Comparison of ENCODE assay signal across 9 cellular contexts in the genomic region with DNA sequence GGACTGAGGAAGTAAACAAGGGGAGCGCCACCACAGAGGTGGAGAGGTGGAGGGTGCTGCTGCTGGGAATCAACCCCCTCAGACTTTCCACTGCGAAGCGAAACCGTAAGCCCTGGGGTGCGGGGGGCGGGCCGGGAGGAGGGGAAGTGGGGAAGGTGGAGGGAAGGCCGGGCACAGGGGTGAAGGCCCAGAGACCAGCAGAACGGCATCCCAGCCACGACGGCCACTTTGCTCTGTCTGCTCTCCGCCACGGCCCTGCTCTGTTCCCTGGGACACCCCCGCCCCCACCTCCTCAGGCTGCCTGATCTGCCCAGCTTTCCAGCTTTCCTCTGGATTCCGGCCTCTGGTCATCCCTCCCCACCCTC. TPM values are rescaled to one million over a fixed set of nuclear protein-coding genes. Genes with fewer than 3 reads are reported as not detected.
DNase-seq lines count a peak whose midpoint lies in the region; ATAC-seq and TF ChIP-seq lines count a peak whose summit lies in the region.
"Had no signal": no experiment of that assay in that cellular context is flagged by ENCODE, and none has a peak within 500 bp of the region (broad histone marks: within the 10 kb centered on the region; RNA-seq: fewer than 3 reads in every experiment).

LAG3 (plus strand) TSS at position 190 of the 365 bp plus-strand sequence. CDS start 333 bp downstream, outside the sequence.

- no peak for TF ChIP-seq EP300 in tibial nerve (IDR thresholded peaks at IDR 0.05)

- H3K27me3 ChIP-seq in tibial nerve, result no peaks in the 10 kb centered on the region

- POLR2A ChIA-PET in RWPE1 (lab: Yijun Ruan, JAX; ENCODE audit: low non-redundant PET), result no interaction called here

- H3K4me3 Mint-ChIP-seq in activated naive CD4-positive, alpha-beta T cell treated with anti-CD3 and anti-CD28 coated beads, Interleukin-2, amount 50 U/mL, for 24 hours, result peak within 1 kb of the TSS; percentile 49
- H3K4me3 Mint-ChIP-seq in natural killer cell, result peak within 1 kb of the TSS; percentile 47

- no peak for TF ChIP-seq CTCF in RWPE1 (conservative IDR thresholded peaks at IDR 0.05; ENCODE audit: low read depth)
- no peak for TF ChIP-seq CTCF in natural killer cell (IDR thresholded peaks at IDR 0.05)
- no peak for TF ChIP-seq CTCF in tibial nerve (IDR thresholded peaks at IDR 0.05)

- H3K4me1 ChIP-seq in tibial nerve, result peaks cover 3 to 66% (median 31%) of the 10 kb centered on the region in 4 donors

- H3K36me3 Mint-ChIP-seq in activated naive CD4-positive, alpha-beta T cell treated with anti-CD3 and anti-CD28 coated beads, Interleukin-2, amount 50 U/mL, for 24 hours, result no peaks in the 10 kb centered on the region
- H3K36me3 Mint-ChIP-seq in natural killer cell, result no peaks in the 10 kb centered on the region

- H3K4me3 ChIP-seq in tibial nerve, result peak within 1 kb of the TSS in 2 of 4 donors; percentile 16 to 32

- H3K4me1 Mint-ChIP-seq in activated naive CD4-positive, alpha-beta T cell treated with anti-CD3 and anti-CD28 coated beads, Interleukin-2, amount 50 U/mL, for 24 hours, result peaks cover 62% of the 10 kb centered on the region
- peaks cover 13 to 20% of the 10 kb centered on the region in 2 donors for H3K4me1 Mint-ChIP-seq in natural killer cell

- intact Hi-C loops in natural killer cell (cut with micrococcal nuclease), result no loop called here

- CTCF ChIA-PET in RWPE1 (lab: Yijun Ruan, JAX), result interaction anchor here (1.4 to 2.1 kb wide), 2 partner anchors 18 to 57 kb away, joined by 4 to 7 read pairs; no protein-coding TSS in a partner anchor

- peak within 1 kb of the TSS; percentile 32 for H3K27ac Mint-ChIP-seq in activated naive CD4-positive, alpha-beta T cell treated with anti-CD3 and anti-CD28 coated beads, Interleukin-2, amount 50 U/mL, for 24 hours
- no peak within 1 kb of the TSS for H3K27ac Mint-ChIP-seq in natural killer cell

- H3K36me3 ChIP-seq in tibial nerve, result peaks cover 0 to 41% (median 0%) of the 10 kb centered on the region in 3 donors

- TF ChIP-seq POLR2A in tibial nerve (IDR thresholded peaks at IDR 0.05), result no peak

- H3K9me3 Mint-ChIP-seq in activated naive CD4-positive, alpha-beta T cell treated with anti-CD3 and anti-CD28 coated beads, Interleukin-2, amount 50 U/mL, for 24 hours, result no peaks in the 10 kb centered on the region
- no peaks in the 10 kb centered on the region for H3K9me3 Mint-ChIP-seq in natural killer cell

- H3K27ac ChIP-seq in RWPE1 (peak within 1 kb of the TSS; percentile 94), tibial nerve (peak within 1 kb of the TSS in 3 of 4 donors; percentile 59 to 96 (median 75))

- DNase-seq in RWPE1 (ENCODE audit: low spot score) (no peak), natural killer cell (no peak), tibial nerve (ENCODE audit: low spot score in 2 of 2) (no peak), cortex of kidney (lab: John Stamatoyannopoulos, UW) (no peak)
- DNase-seq: SW 1271 had no signal

- 36 to 47% methylated on average over 15 of the region's 15 CpGs for WGBS in tibial nerve, 2 donors

- no peaks in the 10 kb centered on the region for H3K9me3 ChIP-seq in tibial nerve

- H3K27me3 Mint-ChIP-seq in activated naive CD4-positive, alpha-beta T cell treated with anti-CD3 and anti-CD28 coated beads, Interleukin-2, amount 50 U/mL, for 24 hours, result peaks cover 7% of the 10 kb centered on the region
- H3K27me3 Mint-ChIP-seq in natural killer cell (ENCODE audit: low read depth in 2 of 2), result peaks cover 71 to 72% of the 10 kb centered on the region in 2 donors

- ATAC-seq in natural killer cell, result peak in 1 of 3 donors; percentile 31
- no peak for ATAC-seq in SK-N-SH treated with all-trans-retinoic acid at 6 μM for 48 hours
- ATAC-seq in GM19467 (IDR thresholded peaks at IDR 0.05; ENCODE audit: unreplicated experiment), result no peak

TF ChIP-seq in SK-N-SH treated with all-trans-retinoic acid at 6 μM for 48 hours, 23 proteins besides CTCF, POLR2A, EP300 and RAD21:
- no peak for TF ChIP-seq ARNTL (CRISPR knock-in tag; IDR thresholded peaks at IDR 0.05; ENCODE audit: borderline replicate concordance, low read depth)
- TF ChIP-seq BACH2 (CRISPR knock-in tag; IDR thresholded peaks at IDR 0.05; ENCODE audit: borderline replicate concordance), result no peak
- TF ChIP-seq ZNF565 (CRISPR knock-in tag; conservative IDR thresholded peaks at IDR 0.05; ENCODE audit: low read depth), result no peak
- no peak for TF ChIP-seq ZNF8 (CRISPR knock-in tag; IDR thresholded peaks at IDR 0.05)
- TF ChIP-seq ESRRG (CRISPR knock-in tag; IDR thresholded peaks at IDR 0.05), result no peak
- TF ChIP-seq PPARA (CRISPR knock-in tag; IDR thresholded peaks at IDR 0.05; ENCODE audit: borderline replicate concordance), result no peak
- no peak for TF ChIP-seq ZNF70 (CRISPR knock-in tag; IDR thresholded peaks at IDR 0.05)
- no peak for TF ChIP-seq TSHZ2 (CRISPR knock-in tag; IDR thresholded peaks at IDR 0.05)
- TF ChIP-seq ZFP30 (CRISPR knock-in tag; IDR thresholded peaks at IDR 0.05), result no peak
- no peak for TF ChIP-seq SNAI2 (CRISPR knock-in tag; IDR thresholded peaks at IDR 0.05)
- no peak for TF ChIP-seq TCF4 (CRISPR knock-in tag; IDR thresholded peaks at IDR 0.05; ENCODE audit: borderline replicate concordance)
- no peak for TF ChIP-seq ZC3H10 (CRISPR knock-in tag; IDR thresholded peaks at IDR 0.05)
- TF ChIP-seq TOX (CRISPR knock-in tag; IDR thresholded peaks at IDR 0.05; ENCODE audit: borderline replicate concordance), result no peak
- no peak for TF ChIP-seq ISL1 (CRISPR knock-in tag; IDR thresholded peaks at IDR 0.05)
- TF ChIP-seq RARB (CRISPR knock-in tag; IDR thresholded peaks at IDR 0.05), result no peak
- TF ChIP-seq, protein P1, sequence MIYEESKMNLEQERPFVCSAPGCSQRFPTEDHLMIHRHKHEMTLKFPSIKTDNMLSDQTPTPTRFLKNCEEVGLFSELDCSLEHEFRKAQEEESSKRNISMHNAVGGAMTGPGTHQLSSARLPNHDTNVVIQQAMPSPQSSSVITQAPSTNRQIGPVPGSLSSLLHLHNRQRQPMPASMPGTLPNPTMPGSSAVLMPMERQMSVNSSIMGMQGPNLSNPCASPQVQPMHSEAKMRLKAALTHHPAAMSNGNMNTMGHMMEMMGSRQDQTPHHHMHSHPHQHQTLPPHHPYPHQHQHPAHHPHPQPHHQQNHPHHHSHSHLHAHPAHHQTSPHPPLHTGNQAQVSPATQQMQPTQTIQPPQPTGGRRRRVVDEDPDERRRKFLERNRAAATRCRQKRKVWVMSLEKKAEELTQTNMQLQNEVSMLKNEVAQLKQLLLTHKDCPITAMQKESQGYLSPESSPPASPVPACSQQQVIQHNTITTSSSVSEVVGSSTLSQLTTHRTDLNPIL (CRISPR knock-in tag; IDR thresholded peaks at IDR 0.05; ENCODE audit: low read depth), result no peak
- no peak for TF ChIP-seq ZFP3 (CRISPR knock-in tag; IDR thresholded peaks at IDR 0.05)
- TF ChIP-seq, protein P2, sequence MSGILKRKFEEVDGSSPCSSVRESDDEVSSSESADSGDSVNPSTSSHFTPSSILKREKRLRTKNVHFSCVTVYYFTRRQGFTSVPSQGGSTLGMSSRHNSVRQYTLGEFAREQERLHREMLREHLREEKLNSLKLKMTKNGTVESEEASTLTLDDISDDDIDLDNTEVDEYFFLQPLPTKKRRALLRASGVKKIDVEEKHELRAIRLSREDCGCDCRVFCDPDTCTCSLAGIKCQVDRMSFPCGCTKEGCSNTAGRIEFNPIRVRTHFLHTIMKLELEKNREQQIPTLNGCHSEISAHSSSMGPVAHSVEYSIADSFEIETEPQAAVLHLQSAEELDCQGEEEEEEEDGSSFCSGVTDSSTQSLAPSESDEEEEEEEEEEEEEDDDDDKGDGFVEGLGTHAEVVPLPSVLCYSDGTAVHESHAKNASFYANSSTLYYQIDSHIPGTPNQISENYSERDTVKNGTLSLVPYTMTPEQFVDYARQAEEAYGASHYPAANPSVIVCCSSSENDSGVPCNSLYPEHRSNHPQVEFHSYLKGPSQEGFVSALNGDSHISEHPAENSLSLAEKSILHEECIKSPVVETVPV (CRISPR knock-in tag; IDR thresholded peaks at IDR 0.05), result no peak
TF ChIP-seq in SK-N-SH treated with all-trans-retinoic acid at 6 μM for 48 hours: peak in this region for 0.

RNA-seq across cellular contexts. Expression of gene LAG3, which starts in this region (rescaled TPM):
- total RNA-seq in natural killer cell (1 to 10 TPM in 1 of 3 donors, under 1 TPM in 2; 0.36 to 7.6 (median 0.78) TPM), tibial nerve (1 to 10 TPM; 1.2 to 4.0 (median 2.9) TPM)
- total RNA-seq: glomerular endothelial cell had no signal
